26 cellular contexts compared by ENCODE assay signal in the genomic region with DNA sequence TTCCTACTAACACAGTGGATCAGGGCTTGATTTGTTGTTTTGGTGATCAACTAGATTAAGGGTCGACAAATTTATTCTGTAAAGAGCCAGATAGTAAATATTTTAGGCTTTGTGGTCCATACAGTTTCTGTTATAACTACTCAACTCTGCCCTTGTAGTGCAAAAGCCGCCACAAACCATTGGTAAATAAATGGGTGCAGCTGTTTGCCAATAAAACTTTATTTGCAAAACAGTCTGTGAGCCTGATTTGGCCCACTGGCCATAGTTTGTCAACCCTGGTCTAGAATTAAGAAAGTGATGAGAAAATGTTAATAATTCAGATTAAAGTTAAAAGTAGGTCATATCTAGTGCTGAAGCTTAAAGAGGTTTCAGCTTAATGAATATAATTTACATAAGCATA.
A peak's percentile ranks its signal among the peaks of the same experiment; 100 is the strongest.
DNase-seq lines count a peak whose midpoint lies in the region; ATAC-seq, FAIRE-seq and TF ChIP-seq lines count a peak whose summit lies in the region.
"Had no signal": no experiment of that assay in that cellular context is flagged by ENCODE, and none has a peak within 500 bp of the region (broad histone marks: within the 10 kb centered on the region; RNA-seq: fewer than 3 reads in every experiment).

No MANE protein-coding gene starts in this region.

- no peak overlapping the region for H2AFZ ChIP-seq in K562 (ENCODE audit: low read depth, low read length)
- H2AFZ ChIP-seq: GM23338 had no signal

- no peak for ATAC-seq in K562
- ATAC-seq in activated T-helper 17 cell treated with anti-CD3 and anti-CD28 coated beads, Interleukin-2, amount 50 U/mL, for 72 hours (replicated peaks) = no peak
- ATAC-seq: GM23338, HCT116 had no signal

- H3K4me3 ChIP-seq in K562 (no peak overlapping the region), uterus (no peak overlapping the region)
- H3K4me3 ChIP-seq: BLaER1 treated with 17β-estradiol and CSF1 and Interleukin-3, amounts not matched to agents 10 nM and 100 nM; GM23338 had no signal

- TF ChIP-seq CTCF in VCaP (conservative IDR thresholded peaks at IDR 0.05) (no peak), K562 (IDR thresholded peaks at IDR 0.05 in 2 of 3, conservative IDR thresholded peaks at IDR 0.05 in 1 of 3; ENCODE audit: insufficient read depth in 2 of 3, low read depth in 1 of 3, low read length in 3 of 3) (no peak), uterus (IDR thresholded peaks at IDR 0.05) (no peak)

- H4K20me1 ChIP-seq in K562 (replicated peaks; ENCODE audit: control insufficient read depth, insufficient read depth, low read length) = no peaks in the 10 kb centered on the region
- H4K20me1 ChIP-seq: BLaER1 treated with 17β-estradiol and CSF1 and Interleukin-3, amounts not matched to agents 10 nM and 100 nM had no signal

- DNase-seq in activated naive CD4-positive, alpha-beta T cell (lab: John Stamatoyannopoulos, UW) = no peak
- DNase-seq in K562 (ENCODE audit: extremely low read depth in 1 of 4, low spot score in 3 of 4) = no peak
- DNase-seq in posterior vena cava (ENCODE audit: low spot score) = peak; percentile 10
- no peak for DNase-seq in uterus
- DNase-seq in NCI-H2196 treated with DMSO at 0.1 percent for 48 hours (lab: John Stamatoyannopoulos, UW; ENCODE audit: unreplicated experiment) = no peak
- DNase-seq: ACHN; AML-193; BE2C; CD4-positive, alpha-beta T cell; CD8-positive, alpha-beta memory T cell; DMS 273 treated with DMSO at 0.1 percent for 48 hours; DMS79; EL; GDM1; H9 had no signal

- H3K36me3 ChIP-seq in K562 (ENCODE audit: control insufficient read depth, insufficient read depth, low read length) (no peaks in the 10 kb centered on the region), uterus (no peaks in the 10 kb centered on the region)
- H3K36me3 ChIP-seq: BE2C; BLaER1 treated with 17β-estradiol and CSF1 and Interleukin-3, amounts not matched to agents 10 nM and 100 nM had no signal

- H3K27me3 Mint-ChIP-seq in activated naive CD4-positive, alpha-beta T cell treated with anti-CD3 and anti-CD28 coated beads, Interleukin-2, amount 50 U/mL, for 24 hours = no peaks in the 10 kb centered on the region
- no peaks in the 10 kb centered on the region for H3K27me3 Mint-ChIP-seq in activated T-helper 17 cell treated with anti-CD3 and anti-CD28 coated beads, Interleukin-2, amount 50 U/mL, for 72 hours
- H3K27me3 Mint-ChIP-seq: CD4-positive, alpha-beta T cell; CD8-positive, alpha-beta memory T cell had no signal

- POLR2A ChIA-PET in K562 (lab: Yijun Ruan, JAX) = no interaction called here

- whole genome bisulfite sequencing in K562 (ENCODE audit: insufficient coverage, low coverage, missing lambda C conversion rate) = 10% methylated on average over 2 of the region's 2 CpGs

- intact Hi-C loops in K562 (cut with micrococcal nuclease) (loop anchor here (10.0 kb wide), 1 partner anchor 655 kb away; no protein-coding TSS in a partner anchor), posterior vena cava (cut with DNase I) (no loop called here), uterus (cut with DNase I; ENCODE audit: low total_unique reads) (no loop called here)

- H3K4me1 ChIP-seq in K562 (replicated peaks in 1 of 2; ENCODE audit: control insufficient read depth in 2 of 2, insufficient read depth in 2 of 2, low read length in 2 of 2) (no peaks in the 10 kb centered on the region; a peak in 1 of 5 replicates), uterus (no peaks in the 10 kb centered on the region)
- H3K4me1 ChIP-seq: BE2C had no signal

- no peak for TF ChIP-seq EP300 in K562 (IDR thresholded peaks at IDR 0.05; ENCODE audit: low read length)

- no peak for TF ChIP-seq RAD21 in K562 (CRISPR knock-in tag; conservative IDR thresholded peaks at IDR 0.05 in 1 of 2, IDR thresholded peaks at IDR 0.05 in 1 of 2)

- H3K9me3 Mint-ChIP-seq in activated naive CD4-positive, alpha-beta T cell treated with anti-CD3 and anti-CD28 coated beads, Interleukin-2, amount 50 U/mL, for 24 hours = no peaks in the 10 kb centered on the region
- H3K9me3 Mint-ChIP-seq in activated T-helper 17 cell treated with anti-CD3 and anti-CD28 coated beads, Interleukin-2, amount 50 U/mL, for 72 hours = no peaks in the 10 kb centered on the region
- H3K9me3 Mint-ChIP-seq: CD14-positive monocyte; CD4-positive, alpha-beta T cell; CD8-positive, alpha-beta memory T cell; GM23338; H9 had no signal

- H3K4me3 Mint-ChIP-seq in activated naive CD4-positive, alpha-beta T cell treated with anti-CD3 and anti-CD28 coated beads, Interleukin-2, amount 50 U/mL, for 24 hours = no peak overlapping the region
- H3K4me3 Mint-ChIP-seq in activated T-helper 17 cell treated with anti-CD3 and anti-CD28 coated beads, Interleukin-2, amount 50 U/mL, for 72 hours = no peak overlapping the region
- H3K4me3 Mint-ChIP-seq: CD14-positive monocyte; CD4-positive, alpha-beta T cell; CD8-positive, alpha-beta memory T cell; GM23338; H9 had no signal

- peaks cover 13% of the 10 kb centered on the region for H3K4me1 Mint-ChIP-seq in activated naive CD4-positive, alpha-beta T cell treated with anti-CD3 and anti-CD28 coated beads, Interleukin-2, amount 50 U/mL, for 24 hours
- H3K4me1 Mint-ChIP-seq in activated T-helper 17 cell treated with anti-CD3 and anti-CD28 coated beads, Interleukin-2, amount 50 U/mL, for 72 hours = peaks cover 9% of the 10 kb centered on the region
- H3K4me1 Mint-ChIP-seq: GM23338 had no signal

- H3K27ac ChIP-seq in VCaP (peak overlapping the region; percentile 72; the same call in 1 of the 2 replicates), K562 (ENCODE audit: extremely low read depth, low read depth, low read length) (no peak overlapping the region), uterus (no peak overlapping the region)
- H3K27ac ChIP-seq: BLaER1 treated with 17β-estradiol and CSF1 and Interleukin-3, amounts not matched to agents 10 nM and 100 nM had no signal

- no peak for FAIRE-seq in K562 (lab: Jason Lieb, UNC)
- FAIRE-seq: A204.1, D721Med, GM12891, GM18507 had no signal

- no peak overlapping the region for H3K4me2 ChIP-seq in K562 (ENCODE audit: insufficient read depth, low read length)
- H3K4me2 ChIP-seq: BLaER1 treated with 17β-estradiol and CSF1 and Interleukin-3, amounts not matched to agents 10 nM and 100 nM; GM23338 had no signal

- in situ Hi-C loops in K562 (cut with MboI) = loop anchor here (10.0 kb wide), 1 partner anchor 265 kb away; no protein-coding TSS in a partner anchor

- CTCF ChIA-PET in K562 (lab: Yijun Ruan, JAX; ENCODE audit: low intra/inter-chr PET ratio) = no interaction called here

- BruUV-seq in K562 (replicated peaks; lab: Mats Ljungman, UMichigan) = no TSS peak

- no peaks in the 10 kb centered on the region for H3K36me3 Mint-ChIP-seq in activated naive CD4-positive, alpha-beta T cell treated with anti-CD3 and anti-CD28 coated beads, Interleukin-2, amount 50 U/mL, for 24 hours
- H3K36me3 Mint-ChIP-seq in activated T-helper 17 cell treated with anti-CD3 and anti-CD28 coated beads, Interleukin-2, amount 50 U/mL, for 72 hours (ENCODE audit: low read depth) = peaks cover 5% of the 10 kb centered on the region
- H3K36me3 Mint-ChIP-seq: CD14-positive monocyte; CD8-positive, alpha-beta memory T cell had no signal

- peak overlapping the region; percentile 14 for H3K27ac Mint-ChIP-seq in activated naive CD4-positive, alpha-beta T cell treated with anti-CD3 and anti-CD28 coated beads, Interleukin-2, amount 50 U/mL, for 24 hours
- no peak overlapping the region for H3K27ac Mint-ChIP-seq in activated T-helper 17 cell treated with anti-CD3 and anti-CD28 coated beads, Interleukin-2, amount 50 U/mL, for 72 hours
- H3K27ac Mint-ChIP-seq: CD14-positive monocyte, GM23338, H9 had no signal

- H3K27me3 ChIP-seq in K562 (ENCODE audit: control insufficient read depth in 2 of 2, insufficient read depth in 2 of 2, low read length in 2 of 2) (peaks cover under 1 to 15% of the 10 kb centered on the region in 2 experiments), uterus (no peaks in the 10 kb centered on the region)
- H3K27me3 ChIP-seq: BE2C; BLaER1 treated with 17β-estradiol and CSF1 and Interleukin-3, amounts not matched to agents 10 nM and 100 nM had no signal

- H3K79me2 ChIP-seq in K562 (ENCODE audit: control insufficient read depth, insufficient read depth, low read length) = no peaks in the 10 kb centered on the region

- no peaks in the 10 kb centered on the region for H3K9me3 ChIP-seq in K562 (replicated peaks; ENCODE audit: control insufficient read depth, insufficient read depth, low read depth, low read length)
- no peaks in the 10 kb centered on the region for H3K9me3 ChIP-seq in uterus
- H3K9me3 ChIP-seq: BE2C; BLaER1 treated with 17β-estradiol and CSF1 and Interleukin-3, amounts not matched to agents 10 nM and 100 nM had no signal

- TF ChIP-seq POLR2A in K562 (conservative IDR thresholded peaks at IDR 0.05) (no peak), uterus (IDR thresholded peaks at IDR 0.05) (no peak)

- H3K9me1 ChIP-seq in K562 (ENCODE audit: control insufficient read depth, insufficient read depth, low read length) = no peaks in the 10 kb centered on the region

- no peak overlapping the region for H3K9ac ChIP-seq in K562 (ENCODE audit: insufficient read depth in 1 of 2, low read depth in 2 of 2, low read length in 2 of 2)
- H3K9ac ChIP-seq: BLaER1 treated with 17β-estradiol and CSF1 and Interleukin-3, amounts not matched to agents 10 nM and 100 nM had no signal

TF ChIP-seq in K562, 482 proteins besides CTCF, POLR2A, EP300 and RAD21 (continues in another document):
- no peak for TF ChIP-seq HNRNPUL1 (IDR thresholded peaks at IDR 0.05; ENCODE audit: low read length)
